16 cellular contexts compared by ENCODE assay signal in genomic region chr4:82594466-82594865, GRCh38. TPM values are rescaled to one million over a fixed set of nuclear protein-coding genes. Genes with fewer than 3 reads are reported as not detected.
DNase-seq lines count a peak whose midpoint lies in the region; ATAC-seq and TF ChIP-seq lines count a peak whose summit lies in the region.
"Had no signal": no experiment of that assay in that cellular context is flagged by ENCODE, and none has a peak within 500 bp of the region (broad histone marks: within the 10 kb centered on the region; RNA-seq: fewer than 3 reads in every experiment).

No MANE protein-coding gene starts in this region.

- TF ChIP-seq CTCF in AG10803 (conservative IDR thresholded peaks at IDR 0.05; ENCODE audit: low read length) (no peak), neural progenitor cell (IDR thresholded peaks at IDR 0.05) (no peak)

- H3K9me3 Mint-ChIP-seq in neural progenitor cell: no peaks in the 10 kb centered on the region
- H3K9me3 Mint-ChIP-seq: CD4-positive, alpha-beta T cell; IgD-negative memory B cell had no signal

- DNase-seq in AG10803 (ENCODE audit: low read depth) (peak; percentile 13), astrocyte of the hippocampus (ENCODE audit: low read depth, low spot score) (peak; percentile 37), foreskin melanocyte (peak; percentile 11), left kidney (ENCODE audit: low read depth, low spot score) (peak; percentile 55), NCI-H524 treated with DMSO at 0.1 percent for 48 hours (lab: John Stamatoyannopoulos, UW) (no peak), neural progenitor cell (ENCODE audit: low spot score) (no peak)
- DNase-seq: 8988T; C1 segment of cervical spinal cord; Calu3; CD4-positive, alpha-beta T cell; DMS 273 treated with DMSO at 0.1 percent for 48 hours had no signal

- H3K4me1 Mint-ChIP-seq in neural progenitor cell: no peaks in the 10 kb centered on the region
- H3K4me1 Mint-ChIP-seq: B cell, IgD-negative memory B cell had no signal

- H3K36me3 ChIP-seq in neural progenitor cell: no peaks in the 10 kb centered on the region

- no peak overlapping the region for H3K27ac Mint-ChIP-seq in neural progenitor cell
- H3K27ac Mint-ChIP-seq: B cell; CD4-positive, alpha-beta T cell; IgD-negative memory B cell had no signal

- no peaks in the 10 kb centered on the region for H3F3A ChIP-seq in neural progenitor cell (ENCODE audit: low read depth)

- no peak overlapping the region for H3K9ac ChIP-seq in neural progenitor cell

- H2AFZ ChIP-seq in neural progenitor cell (replicated peaks): no peak overlapping the region

- H3K27me3 ChIP-seq in neural progenitor cell: no peaks in the 10 kb centered on the region

- H3K4me3 ChIP-seq in AG10803 (ENCODE audit: low read length): no peak overlapping the region
- H3K4me3 ChIP-seq in neural progenitor cell: no peak overlapping the region

- H3K27ac ChIP-seq in neural progenitor cell: no peak overlapping the region

- H3K27me3 Mint-ChIP-seq in neural progenitor cell (ENCODE audit: insufficient read depth, low read depth): peaks cover 6% of the 10 kb centered on the region

- no peaks in the 10 kb centered on the region for H3K36me3 Mint-ChIP-seq in neural progenitor cell
- H3K36me3 Mint-ChIP-seq: IgD-negative memory B cell had no signal

- no peak for ATAC-seq in HG03175 (IDR thresholded peaks at IDR 0.05; ENCODE audit: unreplicated experiment)
- ATAC-seq in HG02610 (IDR thresholded peaks at IDR 0.05; ENCODE audit: unreplicated experiment): no peak
- ATAC-seq: HCT116 had no signal

- no peak overlapping the region for H3K4me3 Mint-ChIP-seq in neural progenitor cell
- H3K4me3 Mint-ChIP-seq: B cell; CD4-positive, alpha-beta T cell; IgD-negative memory B cell had no signal

- H3K4me2 ChIP-seq in neural progenitor cell: no peak overlapping the region

- no peaks in the 10 kb centered on the region for H3K9me3 ChIP-seq in neural progenitor cell (ENCODE audit: low read depth)

- peaks cover 15% of the 10 kb centered on the region for H3K4me1 ChIP-seq in neural progenitor cell

- H4K20me1 ChIP-seq in neural progenitor cell (ENCODE audit: low read depth): no peaks in the 10 kb centered on the region

- no peaks in the 10 kb centered on the region for H3K79me2 ChIP-seq in neural progenitor cell (ENCODE audit: low read depth)

RNA-seq across cellular contexts. Expression of gene TMEM150C, which starts 32.7 kb away (rescaled TPM):
- total RNA-seq in neural progenitor cell (ENCODE audit: low replicate concordance): 3.8 and 5.7 TPM in 2 replicates
- total RNA-seq: B cell; CD4-positive, alpha-beta T cell had no signal

Comparison
In these comparisons a context has a peak if more than half of its experiments do, and no peak if none do; other contexts are left out.
1. DNase-seq: peak in AG10803 (single experiment), astrocyte of the hippocampus (single experiment), foreskin melanocyte (single experiment) and left kidney (single experiment); none in NCI-H524 treated with DMSO at 0.1 percent for 48 hours (single experiment) and neural progenitor cell (single experiment).